Comparison of ENCODE assay signal across 11 cellular contexts in genomic region chr10:95742529-95742884, GRCh38. TPM values are rescaled to one million over a fixed set of nuclear protein-coding genes. Genes with fewer than 3 reads are reported as not detected.
DNase-seq lines count a peak whose midpoint lies in the region; TF ChIP-seq lines count a peak whose summit lies in the region.
"Had no signal": no experiment of that assay in that cellular context is flagged by ENCODE, and none has a peak within 500 bp of the region (broad histone marks: within the 10 kb centered on the region; RNA-seq: fewer than 3 reads in every experiment).

No MANE protein-coding gene starts in this region.

- H3K4me2 ChIP-seq in hepatocyte, result peak overlapping the region; percentile 27

- H3K4me3 ChIP-seq in hepatocyte (no peak overlapping the region), transverse colon (no peak overlapping the region), MG63 (no peak overlapping the region)

- H3K4me1 Mint-ChIP-seq in T-helper 1 cell treated with Interleukin-12 subunit alpha and Interleukin-12 subunit beta and Interleukin-4 antibody, amounts not matched to agents 30 μg/mL and 1 μg/mL, for 36 hours (ENCODE audit: low read depth), result peaks cover 20% of the 10 kb centered on the region

- no peak for TF ChIP-seq CTCF in hepatocyte (IDR thresholded peaks at IDR 0.05; ENCODE audit: poor library complexity)
- TF ChIP-seq CTCF in transverse colon (IDR thresholded peaks at IDR 0.05), result no peak

- H3K27me3 ChIP-seq in hepatocyte, result no peaks in the 10 kb centered on the region
- no peaks in the 10 kb centered on the region for H3K27me3 ChIP-seq in transverse colon
- no peaks in the 10 kb centered on the region for H3K27me3 ChIP-seq in MG63

- intact Hi-C loops in transverse colon (cut with DNase I; ENCODE audit: low total_unique reads), result no loop called here
- intact Hi-C loops in posterior cingulate gyrus (cut with DNase I), result no loop called here

- no peaks in the 10 kb centered on the region for H3K36me3 ChIP-seq in hepatocyte (replicated peaks; ENCODE audit: insufficient read depth, low read depth)
- H3K36me3 ChIP-seq in transverse colon, result no peaks in the 10 kb centered on the region
- H3K36me3 ChIP-seq in MG63, result no peaks in the 10 kb centered on the region

- H3K27ac ChIP-seq in hepatocyte, result peak overlapping the region; percentile 48
- peak overlapping the region; percentile 58 to 72 (median 70) for H3K27ac ChIP-seq in transverse colon

- H3K27ac Mint-ChIP-seq in T-helper 1 cell treated with Interleukin-12 subunit alpha and Interleukin-12 subunit beta and Interleukin-4 antibody, amounts not matched to agents 30 μg/mL and 1 μg/mL, for 36 hours, result peak overlapping the region; percentile 23
- H3K27ac Mint-ChIP-seq: WTC11 had no signal

- peaks cover 7% of the 10 kb centered on the region for H3K36me3 Mint-ChIP-seq in T-helper 1 cell treated with Interleukin-12 subunit alpha and Interleukin-12 subunit beta and Interleukin-4 antibody, amounts not matched to agents 30 μg/mL and 1 μg/mL, for 36 hours (ENCODE audit: low read depth)
- H3K36me3 Mint-ChIP-seq: WTC11 had no signal

- DNase-seq in T-helper 1 cell (no peak), NCI-H748 treated with DMSO at 0.1 percent for 48 hours (lab: John Stamatoyannopoulos, UW) (peak; percentile 30), hepatocyte (ENCODE audit: low spot score) (peak; percentile 15), transverse colon (peak; percentile 52), MG63 (no peak), posterior cingulate gyrus (no peak), SW480 (ENCODE audit: low spot score) (no peak)
- DNase-seq: ACHN had no signal

- no peak overlapping the region for H2AFZ ChIP-seq in hepatocyte

- no peak for TF ChIP-seq EP300 in transverse colon (IDR thresholded peaks at IDR 0.05; ENCODE audit: low read depth)

- in situ Hi-C loops in transverse colon (cut with MboI; ENCODE audit: low pct_ligation_motif_present in 1 of 4, low pct_unique_long_range_greater_than_20kb in 1 of 4, low sequenced_read_pairs in 3 of 4), result no loop called here

- WGBS in hepatocyte (ENCODE audit: low lambda C conversion rate, missing lambda C conversion rate), result 83% methylated on average over 3 of the region's 3 CpGs
- WGBS in transverse colon (ENCODE audit: low coverage in 1 of 2), 2 donors, result 7 to 32% methylated on average over 3 of the region's 3 CpGs

- no peaks in the 10 kb centered on the region for H4K20me1 ChIP-seq in hepatocyte (ENCODE audit: insufficient read depth, poor library complexity, severe bottlenecking)

- no peaks in the 10 kb centered on the region for H3K9me2 ChIP-seq in hepatocyte (replicated peaks; ENCODE audit: insufficient read depth)

- peaks cover 3% of the 10 kb centered on the region for H3K27me3 Mint-ChIP-seq in T-helper 1 cell treated with Interleukin-12 subunit alpha and Interleukin-12 subunit beta and Interleukin-4 antibody, amounts not matched to agents 30 μg/mL and 1 μg/mL, for 36 hours (ENCODE audit: low read depth)

- TF ChIP-seq POLR2A in transverse colon (IDR thresholded peaks at IDR 0.05), result no peak

- no peaks in the 10 kb centered on the region for H3K79me2 ChIP-seq in hepatocyte

- no peaks in the 10 kb centered on the region for H3K4me1 ChIP-seq in hepatocyte (ENCODE audit: insufficient read depth)
- peaks cover 0 to 21% (median 18%) of the 10 kb centered on the region in 4 donors for H3K4me1 ChIP-seq in transverse colon

- H3K9me3 Mint-ChIP-seq in T-helper 1 cell treated with Interleukin-12 subunit alpha and Interleukin-12 subunit beta and Interleukin-4 antibody, amounts not matched to agents 30 μg/mL and 1 μg/mL, for 36 hours, result peaks cover 11% of the 10 kb centered on the region
- H3K9me3 Mint-ChIP-seq: WTC11 had no signal

- H3K4me3 Mint-ChIP-seq in T-helper 1 cell treated with Interleukin-12 subunit alpha and Interleukin-12 subunit beta and Interleukin-4 antibody, amounts not matched to agents 30 μg/mL and 1 μg/mL, for 36 hours, result no peak overlapping the region
- H3K4me3 Mint-ChIP-seq: WTC11 had no signal

- no peaks in the 10 kb centered on the region for H3K9me3 ChIP-seq in hepatocyte (ENCODE audit: low read depth)
- no peaks in the 10 kb centered on the region for H3K9me3 ChIP-seq in transverse colon
- no peaks in the 10 kb centered on the region for H3K9me3 ChIP-seq in MG63

RNA-seq across cellular contexts. Expression of gene ENTPD1, which starts 13.5 kb away (rescaled TPM):
- total RNA-seq in hepatocyte, result 6.2 and 8.9 TPM in 2 replicates
- polyA plus RNA-seq in hepatocyte, result 1.5 and 4.1 TPM in 2 replicates
- total RNA-seq in transverse colon, result 10 to 100 TPM in 2 of 4 donors, 1 to 10 TPM in 2; 5.1 to 35.6 (median 11.0) TPM
- not detected in 2 replicates for total RNA-seq in MG63 (2014; rRNA removed; shearing (Covaris generic); ENCODE audit: low replicate concordance)
- total RNA-seq: MCF 10A had no signal

RNA-seq across cellular contexts. Expression of gene TCTN3, which starts 48.8 kb away (rescaled TPM):
- 46.2 and 46.4 TPM in 2 replicates for total RNA-seq in hepatocyte
- 52.8 and 55.6 TPM in 2 replicates for polyA plus RNA-seq in hepatocyte
- total RNA-seq in transverse colon, result 10 to 100 TPM; 11.2 to 25.5 (median 20.7) TPM
- 25.4 and 37.7 TPM in 2 replicates for total RNA-seq in MG63 (2014; rRNA removed; shearing (Covaris generic); ENCODE audit: low replicate concordance)

Comparison
In these comparisons a context has a peak if more than half of its experiments do, and no peak if none do; other contexts are left out.
1. DNase-seq: peak in NCI-H748 treated with DMSO at 0.1 percent for 48 hours (single experiment), hepatocyte (single experiment) and transverse colon (single experiment); none in T-helper 1 cell (0 of 5), MG63 (single experiment), posterior cingulate gyrus (0 of 10) and SW480 (single experiment).